In genomic region chr6:70412797-70413113, GRCh38 we compare ENCODE assay signal across 8 cellular contexts. TPM values are rescaled to one million over a fixed set of nuclear protein-coding genes. Genes with fewer than 3 reads are reported as not detected.
DNase-seq lines count a peak whose midpoint lies in the region; ATAC-seq, FAIRE-seq and TF ChIP-seq lines count a peak whose summit lies in the region.

No MANE protein-coding gene starts in this region.

- H3K27ac ChIP-seq in SK-N-MC (peak overlapping the region; percentile 1; the same call in 1 of the 2 replicates), rectal smooth muscle tissue (ENCODE audit: low read depth, low read length) (peak overlapping the region; percentile 67)

- H3K27me3 ChIP-seq in rectal smooth muscle tissue (ENCODE audit: control insufficient read depth, insufficient read depth, low read length): no peaks in the 10 kb centered on the region

- POLR2A ChIA-PET in HEK293T (lab: Yijun Ruan, JAX): interaction anchor here (0.6 to 1.5 kb wide), 22 partner anchors 8 to 267 kb away, joined by 3 to 13 read pairs (median 4); no protein-coding TSS in a partner anchor

- no peak for FAIRE-seq in GM12892 (lab: Jason Lieb, UNC)

- H3K9ac ChIP-seq in SK-N-MC (ENCODE audit: insufficient read length): peak overlapping the region; percentile 88
- peak overlapping the region; percentile 14 for H3K9ac ChIP-seq in rectal smooth muscle tissue (ENCODE audit: low read length)

- no peak for TF ChIP-seq POLR2A in GM12892 (IDR thresholded peaks at IDR 0.05; ENCODE audit: low read depth, low read length)

- DNase-seq in SK-N-MC (ENCODE audit: low read depth, low spot score): no peak
- no peak for DNase-seq in foreskin fibroblast
- DNase-seq in HEK293T (ENCODE audit: extremely low spot score): no peak
- DNase-seq in GM12892 (ENCODE audit: insufficient read length): no peak
- DNase-seq in NCI-H774 (lab: John Stamatoyannopoulos, UW): no peak

- no peaks in the 10 kb centered on the region for H3K36me3 ChIP-seq in SK-N-MC (ENCODE audit: insufficient read depth, low read length)
- no peaks in the 10 kb centered on the region for H3K36me3 ChIP-seq in rectal smooth muscle tissue (ENCODE audit: control insufficient read depth, insufficient read depth, low read length)

- no peak for TF ChIP-seq CTCF in foreskin fibroblast (IDR thresholded peaks at IDR 0.05; ENCODE audit: low read depth, low read length)

- H3K9me3 ChIP-seq in SK-N-MC (ENCODE audit: low read depth, low read length): no peaks in the 10 kb centered on the region

- H3K4me1 ChIP-seq in rectal smooth muscle tissue (ENCODE audit: control insufficient read depth, insufficient read depth, low read length): no peaks in the 10 kb centered on the region

- ATAC-seq in GM18517 (IDR thresholded peaks at IDR 0.05; ENCODE audit: unreplicated experiment) (peak; percentile 30), HG02678 (IDR thresholded peaks at IDR 0.05; ENCODE audit: unreplicated experiment) (peak; percentile 13)

- peak overlapping the region; percentile 81 for H3K4me3 ChIP-seq in SK-N-MC
- peak overlapping the region; percentile 95 to 98 for H3K4me3 ChIP-seq in foreskin fibroblast (ENCODE audit: low read depth in 1 of 2, low read length in 2 of 2)
- peak overlapping the region; percentile 93 for H3K4me3 ChIP-seq in rectal smooth muscle tissue (ENCODE audit: low read length)

- CTCF ChIA-PET in HEK293T (lab: Yijun Ruan, JAX): interaction anchor here (0.6 to 0.9 kb wide), 2 partner anchors 94 to 102 kb away, joined by 4 read pairs; no protein-coding TSS in a partner anchor

TF ChIP-seq in HEK293T, 16 proteins besides CTCF, POLR2A, EP300 and RAD21:
- TF ChIP-seq CTBP1 (IDR thresholded peaks at IDR 0.05; ENCODE audit: borderline replicate concordance) (no peak), FOXK2 (IDR thresholded peaks at IDR 0.05) (no peak), NFRKB (IDR thresholded peaks at IDR 0.05) (no peak; the same call in 1 of the 2 replicates), BHLHE40 (IDR thresholded peaks at IDR 0.05; ENCODE audit: borderline replicate concordance) (no peak), SUZ12 (IDR thresholded peaks at IDR 0.05) (no peak), FOXA1 (IDR thresholded peaks at IDR 0.05) (no peak), ARNT (IDR thresholded peaks at IDR 0.05) (no peak), ELF4 (IDR thresholded peaks at IDR 0.05) (no peak; the same call in 1 of the 2 replicates), PKNOX1 (IDR thresholded peaks at IDR 0.05) (no peak), ZNF384 (IDR thresholded peaks at IDR 0.05) (no peak), HDGF (IDR thresholded peaks at IDR 0.05; ENCODE audit: borderline replicate concordance) (no peak), FOXM1 (IDR thresholded peaks at IDR 0.05; ENCODE audit: borderline replicate concordance) (no peak), L3MBTL2 (conservative IDR thresholded peaks at IDR 0.05) (no peak; the same call in 1 of the 2 replicates), LEF1 (IDR thresholded peaks at IDR 0.05; ENCODE audit: borderline replicate concordance) (no peak), SP1 (IDR thresholded peaks at IDR 0.05) (no peak), TARDBP (IDR thresholded peaks at IDR 0.05) (no peak)

RNA-seq across cellular contexts. Expression of gene FAM135A, which starts 0.6 kb away (rescaled TPM):
- 11.6 TPM for polyA plus RNA-seq in GM12892 (2012; ENCODE audit: missing spikeins)
